Comparison of ENCODE assay signal across 1 cellular context in genomic region chr6:42452171-42453026, GRCh38.
A peak's percentile ranks its signal among the peaks of the same experiment; 100 is the strongest.
TF ChIP-seq lines count a peak whose summit lies in the region.

No MANE protein-coding gene starts in this region.

TF ChIP-seq in IMR-90, 13 proteins besides CTCF, POLR2A, EP300 and RAD21:
- no peak for TF ChIP-seq ELK1 (IDR thresholded peaks at IDR 0.05; ENCODE audit: borderline replicate concordance, low read depth, low read length)
- TF ChIP-seq MAFK (IDR thresholded peaks at IDR 0.05; ENCODE audit: low read depth, low read length) = 0 out of 2 replicates have a peak, but pooled peaks have one; percentile 45
- TF ChIP-seq MAZ (IDR thresholded peaks at IDR 0.05; ENCODE audit: borderline replicate concordance, low read depth, low read length) = peak; percentile 35; the same call in 1 of the 2 replicates
